In the genomic region with DNA sequence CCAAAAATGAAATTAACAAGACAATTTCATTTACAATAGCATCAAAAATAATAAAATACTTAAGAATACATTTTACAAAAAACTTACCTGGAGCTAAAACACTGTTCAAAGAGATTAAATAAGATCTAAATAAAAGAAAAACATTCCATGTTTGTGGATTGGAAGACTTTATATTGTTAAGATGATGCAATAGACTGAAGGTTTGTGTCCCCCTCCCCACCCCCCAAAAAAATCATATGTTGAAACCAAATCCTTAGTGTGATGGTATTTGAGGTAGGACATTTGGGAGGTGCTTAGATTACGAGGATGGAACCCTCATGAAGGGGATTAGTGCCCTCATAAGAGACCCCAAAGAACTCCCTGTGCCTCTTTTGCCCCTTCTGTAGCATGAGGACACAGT, we compare ENCODE assay signal across 7 cellular contexts.
"Had no signal": no experiment of that assay in that cellular context is flagged by ENCODE, and none has a peak within 500 bp of the region (broad histone marks: within the 10 kb centered on the region; RNA-seq: fewer than 3 reads in every experiment).

No MANE protein-coding gene starts in this region.

- H3K4me1 Mint-ChIP-seq: IgD-negative memory B cell had no signal

- H3K27ac ChIP-seq: HL-60, KMS-11 had no signal

- DNase-seq: IMR-90, KBM-7, KG1 had no signal

- H3K4me3 Mint-ChIP-seq: IgD-negative memory B cell had no signal

- H3K4me2 ChIP-seq: KMS-11 had no signal

- H3K27ac Mint-ChIP-seq: IgD-negative memory B cell had no signal

- H3K36me3 Mint-ChIP-seq: IgD-negative memory B cell had no signal

- H3K9ac ChIP-seq: KMS-11 had no signal

- FAIRE-seq: HTR-8/SVneo had no signal
